1 cellular context compared by ENCODE assay signal in the genomic region with DNA sequence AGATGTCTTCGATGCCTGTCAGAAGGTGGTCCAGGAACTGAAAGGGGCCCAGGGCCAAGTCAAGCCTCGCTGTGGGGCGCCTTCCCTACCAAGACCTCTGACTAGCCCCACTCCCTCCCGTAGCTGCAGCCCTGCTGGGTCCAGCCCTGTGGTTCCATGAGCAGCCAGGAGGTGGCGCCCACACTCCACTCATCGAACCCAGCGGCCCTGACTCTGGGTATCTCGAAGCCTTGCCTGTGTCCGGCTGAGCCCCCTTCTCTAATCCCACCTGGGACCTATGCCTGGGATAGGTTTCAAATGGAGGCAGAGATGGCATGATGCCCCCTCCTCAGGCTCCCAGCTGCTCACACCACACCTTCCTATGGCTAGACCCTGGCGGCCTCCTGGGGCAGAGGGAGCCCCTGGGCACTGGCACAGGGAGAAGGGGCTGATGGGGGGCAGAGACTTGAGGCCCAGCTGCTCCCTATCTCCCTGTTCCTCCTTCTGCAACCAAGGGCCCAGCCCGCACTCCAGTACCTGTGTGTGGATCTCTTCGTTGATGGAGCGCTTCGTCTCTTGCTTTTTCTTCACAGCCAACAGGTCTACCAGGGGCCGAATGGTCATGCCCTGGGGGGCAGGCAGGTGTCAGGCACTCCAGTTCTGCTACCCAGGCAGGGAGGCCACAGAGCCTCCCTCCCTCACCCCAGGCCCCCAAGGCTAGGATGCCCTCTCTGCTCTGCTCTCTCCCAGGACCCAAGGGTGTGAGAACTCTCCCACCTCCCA.
TF ChIP-seq lines count a peak whose summit lies in the region.

No MANE protein-coding gene starts in this region.

TF ChIP-seq in K562, 482 proteins besides CTCF, POLR2A, EP300 and RAD21 (continued from another document and continues in another):
- TF ChIP-seq, protein P1, sequence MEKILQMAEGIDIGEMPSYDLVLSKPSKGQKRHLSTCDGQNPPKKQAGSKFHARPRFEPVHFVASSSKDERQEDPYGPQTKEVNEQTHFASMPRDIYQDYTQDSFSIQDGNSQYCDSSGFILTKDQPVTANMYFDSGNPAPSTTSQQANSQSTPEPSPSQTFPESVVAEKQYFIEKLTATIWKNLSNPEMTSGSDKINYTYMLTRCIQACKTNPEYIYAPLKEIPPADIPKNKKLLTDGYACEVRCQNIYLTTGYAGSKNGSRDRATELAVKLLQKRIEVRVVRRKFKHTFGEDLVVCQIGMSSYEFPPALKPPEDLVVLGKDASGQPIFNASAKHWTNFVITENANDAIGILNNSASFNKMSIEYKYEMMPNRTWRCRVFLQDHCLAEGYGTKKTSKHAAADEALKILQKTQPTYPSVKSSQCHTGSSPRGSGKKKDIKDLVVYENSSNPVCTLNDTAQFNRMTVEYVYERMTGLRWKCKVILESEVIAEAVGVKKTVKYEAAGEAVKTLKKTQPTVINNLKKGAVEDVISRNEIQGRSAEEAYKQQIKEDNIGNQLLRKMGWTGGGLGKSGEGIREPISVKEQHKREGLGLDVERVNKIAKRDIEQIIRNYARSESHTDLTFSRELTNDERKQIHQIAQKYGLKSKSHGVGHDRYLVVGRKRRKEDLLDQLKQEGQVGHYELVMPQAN (IDR thresholded peaks at IDR 0.05; ENCODE audit: borderline replicate concordance), result no peak
- TF ChIP-seq MAZ (CRISPR knock-in tag; conservative IDR thresholded peaks at IDR 0.05 in 1 of 2, IDR thresholded peaks at IDR 0.05 in 1 of 2) (peak; percentile 27 to 30; a peak in 1 of 4 replicates), TAF15 (IDR thresholded peaks at IDR 0.05; ENCODE audit: low read depth, low read length) (0 out of 2 replicates have a peak, but pooled peaks have one; percentile 37), NR4A1 (CRISPR knock-in tag; IDR thresholded peaks at IDR 0.05) (no peak), NR4A1 (tag; IDR thresholded peaks at IDR 0.05) (no peak), ZNF263 (CRISPR knock-in tag; IDR thresholded peaks at IDR 0.05; ENCODE audit: borderline replicate concordance) (peak; percentile 48; the same call in 1 of the 2 replicates), RB1 (IDR thresholded peaks at IDR 0.05; ENCODE audit: low read depth) (peak; percentile 84; the same call in 1 of the 2 replicates), MTA3 (IDR thresholded peaks at IDR 0.05; ENCODE audit: borderline replicate concordance) (0 out of 2 replicates have a peak, but pooled peaks have one; percentile 12), ATF7 (IDR thresholded peaks at IDR 0.05) (0 out of 2 replicates have a peak, but pooled peaks have one; percentile 27), ARID2 (IDR thresholded peaks at IDR 0.05) (peak; percentile 81), ESRRA (IDR thresholded peaks at IDR 0.05; ENCODE audit: borderline replicate concordance, low read depth) (peak; percentile 29; the same call in 1 of the 2 replicates), STAG1 (CRISPR knock-in tag; IDR thresholded peaks at IDR 0.05; ENCODE audit: borderline replicate concordance) (peak; percentile 98), TBL1XR1 (IDR thresholded peaks at IDR 0.05; ENCODE audit: low read length in 2 of 2) (0 out of 4 replicates have a peak, but pooled peaks have one; percentile 27 to 35), MYBL2 (IDR thresholded peaks at IDR 0.05; ENCODE audit: low read depth) (no peak), MYBL2 (CRISPR knock-in tag; IDR thresholded peaks at IDR 0.05; ENCODE audit: borderline replicate concordance) (0 out of 2 replicates have a peak, but pooled peaks have one; percentile 27), JUN (IDR thresholded peaks at IDR 0.05; ENCODE audit: borderline replicate concordance, low read depth, low read length) (peak; percentile 35; the same call in 1 of the 2 replicates), JUN (CRISPR knock-in tag; IDR thresholded peaks at IDR 0.05; ENCODE audit: borderline replicate concordance) (no peak), ZNF282 (CRISPR knock-in tag; IDR thresholded peaks at IDR 0.05) (peak; percentile 87; the same call in 1 of the 2 replicates), CBFB (CRISPR knock-in tag; IDR thresholded peaks at IDR 0.05) (peak; percentile 49; the same call in 1 of the 2 replicates), CBX5 (IDR thresholded peaks at IDR 0.05; ENCODE audit: borderline replicate concordance, low read depth) (peak; percentile 65; the same call in 1 of the 2 replicates), NR1H2 (CRISPR knock-in tag; IDR thresholded peaks at IDR 0.05) (0 out of 2 replicates have a peak, but pooled peaks have one; percentile 50), HDGF (IDR thresholded peaks at IDR 0.05) (0 out of 2 replicates have a peak, but pooled peaks have one; percentile 84), PHF8 (IDR thresholded peaks at IDR 0.05; ENCODE audit: borderline replicate concordance, low read length) (no peak; the same call in 1 of the 2 replicates), SMARCA4 (IDR thresholded peaks at IDR 0.05) (no peak), MTA1 (IDR thresholded peaks at IDR 0.05; ENCODE audit: borderline replicate concordance) (no peak), SP1 (CRISPR knock-in tag; IDR thresholded peaks at IDR 0.05) (peak; percentile 49; the same call in 1 of the 2 replicates), ZNF583 (CRISPR knock-in tag; IDR thresholded peaks at IDR 0.05) (0 out of 2 replicates have a peak, but pooled peaks have one; percentile 24), MYC (IDR thresholded peaks at IDR 0.05; ENCODE audit: low read depth, low read length) (0 out of 2 replicates have a peak, but pooled peaks have one; percentile 59), MYC (CRISPR knock-in tag; IDR thresholded peaks at IDR 0.05; ENCODE audit: borderline replicate concordance, low read depth) (no peak), YY1 (IDR thresholded peaks at IDR 0.05; ENCODE audit: borderline replicate concordance in 1 of 3, control insufficient read depth in 1 of 3, extremely low read depth in 1 of 3, insufficient read depth in 3 of 3, insufficient read length in 1 of 3, insufficient replicate concordance in 2 of 3, low read depth in 1 of 3, low read length in 2 of 3) (peak in 1 of 3 experiments; percentile 42), BHLHE40 (IDR thresholded peaks at IDR 0.05; ENCODE audit: low read length) (peak; percentile 30; the same call in 1 of the 2 replicates), LEF1 (IDR thresholded peaks at IDR 0.05) (no peak), GTF2E2 (tag; IDR thresholded peaks at IDR 0.05) (no peak), ZNF133 (CRISPR knock-in tag; IDR thresholded peaks at IDR 0.05) (no peak), PCBP2 (IDR thresholded peaks at IDR 0.05; ENCODE audit: low read depth, low read length, poor library complexity, severe bottlenecking) (no peak), MYNN (IDR thresholded peaks at IDR 0.05) (peak; percentile 68; the same call in 1 of the 2 replicates), MYNN (CRISPR knock-in tag; IDR thresholded peaks at IDR 0.05) (no peak)
- TF ChIP-seq, protein P2, sequence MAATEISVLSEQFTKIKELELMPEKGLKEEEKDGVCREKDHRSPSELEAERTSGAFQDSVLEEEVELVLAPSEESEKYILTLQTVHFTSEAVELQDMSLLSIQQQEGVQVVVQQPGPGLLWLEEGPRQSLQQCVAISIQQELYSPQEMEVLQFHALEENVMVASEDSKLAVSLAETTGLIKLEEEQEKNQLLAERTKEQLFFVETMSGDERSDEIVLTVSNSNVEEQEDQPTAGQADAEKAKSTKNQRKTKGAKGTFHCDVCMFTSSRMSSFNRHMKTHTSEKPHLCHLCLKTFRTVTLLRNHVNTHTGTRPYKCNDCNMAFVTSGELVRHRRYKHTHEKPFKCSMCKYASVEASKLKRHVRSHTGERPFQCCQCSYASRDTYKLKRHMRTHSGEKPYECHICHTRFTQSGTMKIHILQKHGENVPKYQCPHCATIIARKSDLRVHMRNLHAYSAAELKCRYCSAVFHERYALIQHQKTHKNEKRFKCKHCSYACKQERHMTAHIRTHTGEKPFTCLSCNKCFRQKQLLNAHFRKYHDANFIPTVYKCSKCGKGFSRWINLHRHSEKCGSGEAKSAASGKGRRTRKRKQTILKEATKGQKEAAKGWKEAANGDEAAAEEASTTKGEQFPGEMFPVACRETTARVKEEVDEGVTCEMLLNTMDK (IDR thresholded peaks at IDR 0.05; ENCODE audit: borderline replicate concordance, insufficient read depth, low read depth, low read length, poor library complexity, severe bottlenecking), result peak; percentile 39
- TF ChIP-seq, protein P3, sequence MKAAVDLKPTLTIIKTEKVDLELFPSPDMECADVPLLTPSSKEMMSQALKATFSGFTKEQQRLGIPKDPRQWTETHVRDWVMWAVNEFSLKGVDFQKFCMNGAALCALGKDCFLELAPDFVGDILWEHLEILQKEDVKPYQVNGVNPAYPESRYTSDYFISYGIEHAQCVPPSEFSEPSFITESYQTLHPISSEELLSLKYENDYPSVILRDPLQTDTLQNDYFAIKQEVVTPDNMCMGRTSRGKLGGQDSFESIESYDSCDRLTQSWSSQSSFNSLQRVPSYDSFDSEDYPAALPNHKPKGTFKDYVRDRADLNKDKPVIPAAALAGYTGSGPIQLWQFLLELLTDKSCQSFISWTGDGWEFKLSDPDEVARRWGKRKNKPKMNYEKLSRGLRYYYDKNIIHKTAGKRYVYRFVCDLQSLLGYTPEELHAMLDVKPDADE (conservative IDR thresholded peaks at IDR 0.05; ENCODE audit: control insufficient read depth, low read depth, low read length), result 0 out of 2 replicates have a peak, but pooled peaks have one; percentile 29
- TF ChIP-seq, protein P4, sequence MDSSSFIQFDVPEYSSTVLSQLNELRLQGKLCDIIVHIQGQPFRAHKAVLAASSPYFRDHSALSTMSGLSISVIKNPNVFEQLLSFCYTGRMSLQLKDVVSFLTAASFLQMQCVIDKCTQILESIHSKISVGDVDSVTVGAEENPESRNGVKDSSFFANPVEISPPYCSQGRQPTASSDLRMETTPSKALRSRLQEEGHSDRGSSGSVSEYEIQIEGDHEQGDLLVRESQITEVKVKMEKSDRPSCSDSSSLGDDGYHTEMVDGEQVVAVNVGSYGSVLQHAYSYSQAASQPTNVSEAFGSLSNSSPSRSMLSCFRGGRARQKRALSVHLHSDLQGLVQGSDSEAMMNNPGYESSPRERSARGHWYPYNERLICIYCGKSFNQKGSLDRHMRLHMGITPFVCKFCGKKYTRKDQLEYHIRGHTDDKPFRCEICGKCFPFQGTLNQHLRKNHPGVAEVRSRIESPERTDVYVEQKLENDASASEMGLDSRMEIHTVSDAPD (CRISPR knock-in tag; IDR thresholded peaks at IDR 0.05), result no peak
- TF ChIP-seq, protein P5, sequence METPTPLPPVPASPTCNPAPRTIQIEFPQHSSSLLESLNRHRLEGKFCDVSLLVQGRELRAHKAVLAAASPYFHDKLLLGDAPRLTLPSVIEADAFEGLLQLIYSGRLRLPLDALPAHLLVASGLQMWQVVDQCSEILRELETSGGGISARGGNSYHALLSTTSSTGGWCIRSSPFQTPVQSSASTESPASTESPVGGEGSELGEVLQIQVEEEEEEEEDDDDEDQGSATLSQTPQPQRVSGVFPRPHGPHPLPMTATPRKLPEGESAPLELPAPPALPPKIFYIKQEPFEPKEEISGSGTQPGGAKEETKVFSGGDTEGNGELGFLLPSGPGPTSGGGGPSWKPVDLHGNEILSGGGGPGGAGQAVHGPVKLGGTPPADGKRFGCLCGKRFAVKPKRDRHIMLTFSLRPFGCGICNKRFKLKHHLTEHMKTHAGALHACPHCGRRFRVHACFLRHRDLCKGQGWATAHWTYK (CRISPR knock-in tag; IDR thresholded peaks at IDR 0.05), result peak; percentile 72
- TF ChIP-seq, protein P6, sequence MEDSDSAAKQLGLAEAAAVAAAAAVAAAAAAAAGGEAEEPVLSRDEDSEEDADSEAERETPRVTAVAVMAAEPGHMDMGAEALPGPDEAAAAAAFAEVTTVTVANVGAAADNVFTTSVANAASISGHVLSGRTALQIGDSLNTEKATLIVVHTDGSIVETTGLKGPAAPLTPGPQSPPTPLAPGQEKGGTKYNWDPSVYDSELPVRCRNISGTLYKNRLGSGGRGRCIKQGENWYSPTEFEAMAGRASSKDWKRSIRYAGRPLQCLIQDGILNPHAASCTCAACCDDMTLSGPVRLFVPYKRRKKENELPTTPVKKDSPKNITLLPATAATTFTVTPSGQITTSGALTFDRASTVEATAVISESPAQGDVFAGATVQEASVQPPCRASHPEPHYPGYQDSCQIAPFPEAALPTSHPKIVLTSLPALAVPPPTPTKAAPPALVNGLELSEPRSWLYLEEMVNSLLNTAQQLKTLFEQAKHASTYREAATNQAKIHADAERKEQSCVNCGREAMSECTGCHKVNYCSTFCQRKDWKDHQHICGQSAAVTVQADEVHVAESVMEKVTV (CRISPR knock-in tag; IDR thresholded peaks at IDR 0.05), result peak; percentile 84
- TF ChIP-seq, protein P7, sequence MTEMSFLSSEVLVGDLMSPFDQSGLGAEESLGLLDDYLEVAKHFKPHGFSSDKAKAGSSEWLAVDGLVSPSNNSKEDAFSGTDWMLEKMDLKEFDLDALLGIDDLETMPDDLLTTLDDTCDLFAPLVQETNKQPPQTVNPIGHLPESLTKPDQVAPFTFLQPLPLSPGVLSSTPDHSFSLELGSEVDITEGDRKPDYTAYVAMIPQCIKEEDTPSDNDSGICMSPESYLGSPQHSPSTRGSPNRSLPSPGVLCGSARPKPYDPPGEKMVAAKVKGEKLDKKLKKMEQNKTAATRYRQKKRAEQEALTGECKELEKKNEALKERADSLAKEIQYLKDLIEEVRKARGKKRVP (CRISPR knock-in tag; IDR thresholded peaks at IDR 0.05), result no peak
- TF ChIP-seq, protein P8, sequence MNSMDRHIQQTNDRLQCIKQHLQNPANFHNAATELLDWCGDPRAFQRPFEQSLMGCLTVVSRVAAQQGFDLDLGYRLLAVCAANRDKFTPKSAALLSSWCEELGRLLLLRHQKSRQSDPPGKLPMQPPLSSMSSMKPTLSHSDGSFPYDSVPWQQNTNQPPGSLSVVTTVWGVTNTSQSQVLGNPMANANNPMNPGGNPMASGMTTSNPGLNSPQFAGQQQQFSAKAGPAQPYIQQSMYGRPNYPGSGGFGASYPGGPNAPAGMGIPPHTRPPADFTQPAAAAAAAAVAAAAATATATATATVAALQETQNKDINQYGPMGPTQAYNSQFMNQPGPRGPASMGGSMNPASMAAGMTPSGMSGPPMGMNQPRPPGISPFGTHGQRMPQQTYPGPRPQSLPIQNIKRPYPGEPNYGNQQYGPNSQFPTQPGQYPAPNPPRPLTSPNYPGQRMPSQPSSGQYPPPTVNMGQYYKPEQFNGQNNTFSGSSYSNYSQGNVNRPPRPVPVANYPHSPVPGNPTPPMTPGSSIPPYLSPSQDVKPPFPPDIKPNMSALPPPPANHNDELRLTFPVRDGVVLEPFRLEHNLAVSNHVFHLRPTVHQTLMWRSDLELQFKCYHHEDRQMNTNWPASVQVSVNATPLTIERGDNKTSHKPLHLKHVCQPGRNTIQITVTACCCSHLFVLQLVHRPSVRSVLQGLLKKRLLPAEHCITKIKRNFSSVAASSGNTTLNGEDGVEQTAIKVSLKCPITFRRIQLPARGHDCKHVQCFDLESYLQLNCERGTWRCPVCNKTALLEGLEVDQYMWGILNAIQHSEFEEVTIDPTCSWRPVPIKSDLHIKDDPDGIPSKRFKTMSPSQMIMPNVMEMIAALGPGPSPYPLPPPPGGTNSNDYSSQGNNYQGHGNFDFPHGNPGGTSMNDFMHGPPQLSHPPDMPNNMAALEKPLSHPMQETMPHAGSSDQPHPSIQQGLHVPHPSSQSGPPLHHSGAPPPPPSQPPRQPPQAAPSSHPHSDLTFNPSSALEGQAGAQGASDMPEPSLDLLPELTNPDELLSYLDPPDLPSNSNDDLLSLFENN (IDR thresholded peaks at IDR 0.05; ENCODE audit: low read depth in 2 of 2, low read length in 2 of 2), result 0 out of 4 replicates have a peak, but pooled peaks of 1 of the 2 experiments have one; percentile 40
